ENCODE assay signal across 13 cellular contexts in genomic region chr2:38850045-38850444, GRCh38.
DNase-seq lines count a peak whose midpoint lies in the region; ATAC-seq and TF ChIP-seq lines count a peak whose summit lies in the region.
"Had no signal": no experiment of that assay in that cellular context is flagged by ENCODE, and none has a peak within 500 bp of the region (broad histone marks: within the 10 kb centered on the region; RNA-seq: fewer than 3 reads in every experiment).

No MANE protein-coding gene starts in this region.

- H3K36me3 ChIP-seq in MM.1S (replicated peaks; ENCODE audit: insufficient read depth, low read length), result no peaks in the 10 kb centered on the region

- peak; percentile 94 for ATAC-seq in GM18517 (IDR thresholded peaks at IDR 0.05; ENCODE audit: unreplicated experiment)
- peak; percentile 91 for ATAC-seq in GM21390 (IDR thresholded peaks at IDR 0.05; ENCODE audit: unreplicated experiment)
- ATAC-seq in HG02970 (IDR thresholded peaks at IDR 0.05; ENCODE audit: low FRiP score, unreplicated experiment), result peak; percentile 58
- no peak for ATAC-seq in GM19035 (IDR thresholded peaks at IDR 0.05; ENCODE audit: unreplicated experiment)
- ATAC-seq: activated CD8-positive, alpha-beta T cell treated with anti-CD3 and anti-CD28 coated beads, Interleukin-2, amount 10 ng/mL, durations not matched to agents 7 days and 5 days had no signal

- H3K4me2 ChIP-seq in MM.1S (ENCODE audit: low read depth, low read length), result no peak overlapping the region

- DNase-seq in MM.1S, result peak; percentile 21
- no peak for DNase-seq in SHP77 treated with DMSO at 0.1 percent for 48 hours (lab: John Stamatoyannopoulos, UW)
- DNase-seq in KG1 (lab: John Stamatoyannopoulos, UW), result no peak
- no peak for DNase-seq in stimulated activated CD4-positive, alpha-beta T cell treated with anti-CD3 and anti-CD28 coated beads, Interleukin-2, amount 100 ng/mL, for 24 hours
- DNase-seq: activated CD8-positive, alpha-beta T cell treated with anti-CD3 and anti-CD28 coated beads, Interleukin-2, amount 10 ng/mL, durations not matched to agents 7 days and 5 days; C1 segment of cervical spinal cord; KBM-7 had no signal

- no peaks in the 10 kb centered on the region for H3K9me3 ChIP-seq in MM.1S (replicated peaks; ENCODE audit: insufficient read depth, low read length)
- H3K9me3 ChIP-seq: HAP-1 had no signal

- no peak for TF ChIP-seq CTCF in MM.1S (IDR thresholded peaks at IDR 0.05; ENCODE audit: low read length)

- H3K27ac ChIP-seq in MM.1S (ENCODE audit: low read length), result no peak overlapping the region
- H3K27ac ChIP-seq: skin epidermis had no signal

- H3K4me3 ChIP-seq in MM.1S (ENCODE audit: low read length), result no peak overlapping the region
- H3K4me3 ChIP-seq: HAP-1, skin epidermis had no signal

- no peaks in the 10 kb centered on the region for H4K20me1 ChIP-seq in MM.1S (ENCODE audit: insufficient read depth, low read length)

- no peaks in the 10 kb centered on the region for H3K4me1 ChIP-seq in MM.1S (ENCODE audit: low read length)
- H3K4me1 ChIP-seq: HAP-1 had no signal

- no peaks in the 10 kb centered on the region for H3K9me2 ChIP-seq in MM.1S (replicated peaks; ENCODE audit: insufficient read depth, low read length)

- H3K9ac ChIP-seq in MM.1S (ENCODE audit: low read length), result no peak overlapping the region

- H3F3A ChIP-seq in MM.1S (ENCODE audit: insufficient read depth, low read length), result peaks cover 3% of the 10 kb centered on the region; the same call in 1 of the 2 replicates

- no peak overlapping the region for H2AFZ ChIP-seq in MM.1S (ENCODE audit: low read length)

- no peaks in the 10 kb centered on the region for H3K79me2 ChIP-seq in MM.1S (ENCODE audit: low read length)

- H3K27me3 ChIP-seq in MM.1S (replicated peaks; ENCODE audit: insufficient read depth, low read length), result no peaks in the 10 kb centered on the region
